8 cellular contexts compared by ENCODE assay signal in the genomic region with DNA sequence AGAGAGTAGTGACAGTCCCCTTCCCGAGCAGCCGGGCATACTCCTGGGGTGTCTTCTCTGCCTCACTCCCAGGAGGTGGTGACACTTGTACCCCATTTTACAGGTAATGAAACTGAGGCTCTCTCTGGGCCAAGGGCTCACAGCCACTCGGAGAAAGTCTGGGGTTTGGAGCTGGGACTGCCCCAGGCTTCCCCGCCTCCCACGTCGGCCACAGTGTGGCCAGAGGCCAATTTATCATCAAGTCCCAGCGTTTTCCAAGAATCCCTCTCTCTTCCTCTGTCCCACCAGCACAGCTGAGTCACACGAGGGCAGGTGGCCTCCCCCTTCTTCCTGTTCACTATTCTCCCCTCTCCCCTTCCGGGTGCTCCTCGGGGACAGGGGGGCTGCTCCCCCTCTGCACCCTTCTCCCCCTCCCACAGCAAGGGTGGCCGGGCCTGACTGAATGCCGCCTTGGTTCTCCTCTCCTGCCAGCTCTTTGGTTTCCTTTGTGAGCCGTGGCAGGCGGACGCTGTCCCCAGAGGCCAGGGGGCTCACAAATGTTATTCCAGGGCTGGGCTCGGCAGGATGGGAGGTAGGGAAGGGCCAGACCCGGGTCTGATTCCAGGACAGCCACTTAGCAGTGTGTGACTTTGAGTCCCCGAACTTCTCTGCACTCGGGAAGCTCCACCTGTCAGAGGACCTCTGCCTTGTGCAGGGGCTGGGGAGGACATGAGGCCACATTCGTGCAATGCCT. TPM values are rescaled to one million over a fixed set of nuclear protein-coding genes. Genes with fewer than 3 reads are reported as not detected.
A peak's percentile ranks its signal among the peaks of the same experiment; 100 is the strongest.
DNase-seq lines count a peak whose midpoint lies in the region; ATAC-seq and TF ChIP-seq lines count a peak whose summit lies in the region.

No MANE protein-coding gene starts in this region.

- H3F3A ChIP-seq in GM23248 (ENCODE audit: insufficient read depth), result no peaks in the 10 kb centered on the region

- no peaks in the 10 kb centered on the region; the same call in 1 of the 2 replicates for H3K36me3 ChIP-seq in GM23248 (ENCODE audit: low read depth)

- peaks cover 99% of the 10 kb centered on the region for H3K79me2 ChIP-seq in GM23248 (ENCODE audit: insufficient read depth)

- peak overlapping the region; percentile 50; the same call in 1 of the 2 replicates for H2AFZ ChIP-seq in GM23248

- H3K9ac ChIP-seq in GM23248, result no peak overlapping the region

- H3K4me3 ChIP-seq in GM23248, result peak overlapping the region; percentile 21; the same call in 1 of the 2 replicates

- H3K9me3 Mint-ChIP-seq in immature natural killer cell, result no peaks in the 10 kb centered on the region

- H3K27ac Mint-ChIP-seq in immature natural killer cell, result peak overlapping the region in 3 of 6 donors; percentile 30 to 69 (median 69)

- H3K9me3 ChIP-seq in GM23248 (ENCODE audit: low read depth), result no peaks in the 10 kb centered on the region

- H3K27me3 ChIP-seq in GM23248 (replicated peaks; ENCODE audit: insufficient read depth), result no peaks in the 10 kb centered on the region

- ATAC-seq in stimulated activated naive CD8-positive, alpha-beta T cell treated with anti-CD3 and anti-CD28 coated beads, Interleukin-15, Interleukin-2, amounts not matched to agents 100 U/mL and 50 U/mL, for 24 hours, result peak; percentile 54
- no peak for ATAC-seq in GM21786 (IDR thresholded peaks at IDR 0.05; ENCODE audit: unreplicated experiment)
- no peak for ATAC-seq in GM18505 (IDR thresholded peaks at IDR 0.05; ENCODE audit: unreplicated experiment)

- H3K4me3 Mint-ChIP-seq in immature natural killer cell, result peak overlapping the region; percentile 71 to 86 (median 79)

- H3K36me3 Mint-ChIP-seq in immature natural killer cell, result no peaks in the 10 kb centered on the region

- peaks cover 11% of the 10 kb centered on the region for H3K4me1 ChIP-seq in GM23248 (ENCODE audit: insufficient read depth)

- WGBS in GM23248 (ENCODE audit: low coverage in 1 of 2, low lambda C conversion rate in 2 of 2, missing lambda C conversion rate in 2 of 2), 2 experiments, result 10 to 11% methylated on average over 20 of the region's 20 CpGs

- peak overlapping the region; percentile 30 for H3K4me2 ChIP-seq in GM23248 (ENCODE audit: unreplicated experiment)

- no peaks in the 10 kb centered on the region for H4K20me1 ChIP-seq in GM23248 (ENCODE audit: insufficient read depth)

- peak; percentile 35 for DNase-seq in ACHN
- DNase-seq in GM23248, result peak; percentile 87
- peak; percentile 36 for DNase-seq in amniotic epithelial cell (ENCODE audit: low read depth)
- no peak for DNase-seq in immature natural killer cell
- peak; percentile 46 for DNase-seq in stimulated activated naive CD8-positive, alpha-beta T cell treated with anti-CD3 and anti-CD28 coated beads, Interleukin-15, Interleukin-2, amounts not matched to agents 100 U/mL and 50 U/mL, for 24 hours
- no peak for DNase-seq in NCI-H128 (lab: John Stamatoyannopoulos, UW; ENCODE audit: unreplicated experiment)

- no peak overlapping the region for H3K27ac ChIP-seq in GM23248

- no peak for TF ChIP-seq POLR2A in GM18505 (IDR thresholded peaks at IDR 0.05; ENCODE audit: borderline replicate concordance, extremely low read depth, insufficient read depth, insufficient read length)

- H3K27me3 Mint-ChIP-seq in immature natural killer cell (ENCODE audit: low read depth in 3 of 3), result peaks cover 1 to 4% (median 3%) of the 10 kb centered on the region in 3 donors

- in situ Hi-C loops in ACHN (cut with HindIII; ENCODE audit: low pct_ligation_motif_present, low pct_unique_long_range_greater_than_20kb, low sequenced_read_pairs) (no loop called here), GM23248 (cut with MboI) (no loop called here)

- peaks cover 24 to 26% of the 10 kb centered on the region in 2 donors for H3K4me1 Mint-ChIP-seq in immature natural killer cell

- no peaks in the 10 kb centered on the region for H3K9me2 ChIP-seq in GM23248 (ENCODE audit: insufficient read depth)

RNA-seq across cellular contexts. Expression of gene CLIP2, which starts 17.7 kb away (rescaled TPM):
- 40.7 and 49.4 TPM in 2 replicates for total RNA-seq in GM23248 (2014; rRNA removed; shearing (Covaris generic))
- polyA plus RNA-seq in GM23248 (2016; fragmentation: Nextera tagmentation; extraction: Ambion mirVana) (13.0 and 13.2 TPM in 2 replicates), immature natural killer cell (1 to 10 TPM in 1 of 3 donors, under 1 TPM in 1, not detected in 1; 0.51 to 1.6 TPM)

RNA-seq across cellular contexts. Expression of gene RFC2, which starts 52.7 kb away (rescaled TPM):
- total RNA-seq in GM23248 (2014; rRNA removed; shearing (Covaris generic)), result 15.9 and 23.1 TPM in 2 replicates
- polyA plus RNA-seq in GM23248 (2016; fragmentation: Nextera tagmentation; extraction: Ambion mirVana), result 33.2 and 34.6 TPM in 2 replicates
- 10 to 100 TPM; 48.1 to 79.5 (median 63.0) TPM for polyA plus RNA-seq in immature natural killer cell

Comparison
In these comparisons a context has a peak if more than half of its experiments do, and no peak if none do; other contexts are left out.
1. DNase-seq: peak in ACHN (single experiment), GM23248 (single experiment), amniotic epithelial cell (single experiment) and stimulated activated naive CD8-positive, alpha-beta T cell treated with anti-CD3 and anti-CD28 coated beads, Interleukin-15, Interleukin-2, amounts not matched to agents 100 U/mL and 50 U/mL, for 24 hours (single experiment); none in immature natural killer cell (0 of 3) and NCI-H128 (single experiment).